In genomic region chr6:34638834-34639736, GRCh38 we compare ENCODE assay signal across 10 cellular contexts. TPM values are rescaled to one million over a fixed set of nuclear protein-coding genes. Genes with fewer than 3 reads are reported as not detected.
A peak's percentile ranks its signal among the peaks of the same experiment; 100 is the strongest.
DNase-seq lines count a peak whose midpoint lies in the region; ATAC-seq and TF ChIP-seq lines count a peak whose summit lies in the region.
"Had no signal": no experiment of that assay in that cellular context is flagged by ENCODE, and none has a peak within 500 bp of the region (broad histone marks: within the 10 kb centered on the region; RNA-seq: fewer than 3 reads in every experiment).

No MANE protein-coding gene starts in this region.

- H3K4me1 Mint-ChIP-seq in natural killer cell treated with Interleukin-12 subunit alpha and Interleukin-12 subunit beta and Interleukin-15 and Interleukin-18, amount 100 ng/mL, for 72 hours (ENCODE audit: low read depth in 2 of 2): peaks cover 14 to 21% of the 10 kb centered on the region in 2 donors
- peaks cover 12% of the 10 kb centered on the region for H3K4me1 Mint-ChIP-seq in activated T-helper 2 cell treated with anti-CD3 and anti-CD28 coated beads, Interferon-gamma antibody, Interleukin-2, Interleukin-4, amounts not matched to agents 10 μg/mL and 5 μg/mL and 100 μg/mL, durations not matched to agents 14 hours and 24 hours and 36 hours (ENCODE audit: low read depth)

- no peaks in the 10 kb centered on the region for H3K27me3 Mint-ChIP-seq in natural killer cell treated with Interleukin-12 subunit alpha and Interleukin-12 subunit beta and Interleukin-15 and Interleukin-18, amount 100 ng/mL, for 72 hours
- no peaks in the 10 kb centered on the region for H3K27me3 Mint-ChIP-seq in activated T-helper 2 cell treated with anti-CD3 and anti-CD28 coated beads, Interferon-gamma antibody, Interleukin-2, Interleukin-4, amounts not matched to agents 10 μg/mL and 5 μg/mL and 100 μg/mL, durations not matched to agents 14 hours and 24 hours and 36 hours (ENCODE audit: low read depth)

- no peaks in the 10 kb centered on the region for H3K9me3 Mint-ChIP-seq in natural killer cell treated with Interleukin-12 subunit alpha and Interleukin-12 subunit beta and Interleukin-15 and Interleukin-18, amount 100 ng/mL, for 72 hours
- H3K9me3 Mint-ChIP-seq in activated T-helper 2 cell treated with anti-CD3 and anti-CD28 coated beads, Interferon-gamma antibody, Interleukin-2, Interleukin-4, amounts not matched to agents 10 μg/mL and 5 μg/mL and 100 μg/mL, durations not matched to agents 14 hours and 24 hours and 36 hours: no peaks in the 10 kb centered on the region

- H3K4me3 Mint-ChIP-seq in natural killer cell treated with Interleukin-12 subunit alpha and Interleukin-12 subunit beta and Interleukin-15 and Interleukin-18, amount 100 ng/mL, for 72 hours: peak overlapping the region; percentile 15
- H3K4me3 Mint-ChIP-seq in activated T-helper 2 cell treated with anti-CD3 and anti-CD28 coated beads, Interferon-gamma antibody, Interleukin-2, Interleukin-4, amounts not matched to agents 10 μg/mL and 5 μg/mL and 100 μg/mL, durations not matched to agents 14 hours and 24 hours and 36 hours (ENCODE audit: low read depth): no peak overlapping the region

- H3K4me1 ChIP-seq in foreskin keratinocyte: no peaks in the 10 kb centered on the region
- H3K4me1 ChIP-seq: transverse colon had no signal

- no peaks in the 10 kb centered on the region for H3K27me3 ChIP-seq in foreskin keratinocyte
- H3K27me3 ChIP-seq: transverse colon had no signal

- H3K27ac Mint-ChIP-seq in natural killer cell treated with Interleukin-12 subunit alpha and Interleukin-12 subunit beta and Interleukin-15 and Interleukin-18, amount 100 ng/mL, for 72 hours: peak overlapping the region; percentile 10 to 47
- H3K27ac Mint-ChIP-seq in activated T-helper 2 cell treated with anti-CD3 and anti-CD28 coated beads, Interferon-gamma antibody, Interleukin-2, Interleukin-4, amounts not matched to agents 10 μg/mL and 5 μg/mL and 100 μg/mL, durations not matched to agents 14 hours and 24 hours and 36 hours: no peak overlapping the region

- no peak overlapping the region for H3K27ac ChIP-seq in foreskin keratinocyte
- H3K27ac ChIP-seq: skin epidermis, transverse colon had no signal

- DNase-seq in natural killer cell treated with Interleukin-12 subunit alpha and Interleukin-12 subunit beta and Interleukin-15 and Interleukin-18, amount 100 ng/mL, for 72 hours (ENCODE audit: low spot score): no peak
- no peak for DNase-seq in OCI-M2 (lab: John Stamatoyannopoulos, UW; ENCODE audit: unreplicated experiment)
- DNase-seq in activated T-helper 2 cell treated with anti-CD3 and anti-CD28 coated beads, Interferon-gamma antibody, Interleukin-2, Interleukin-4, amounts not matched to agents 10 μg/mL and 5 μg/mL and 100 μg/mL, durations not matched to agents 14 hours and 24 hours and 36 hours (ENCODE audit: low spot score): no peak
- DNase-seq in foreskin keratinocyte: no peak
- DNase-seq: transverse colon had no signal

- H3K36me3 Mint-ChIP-seq in natural killer cell treated with Interleukin-12 subunit alpha and Interleukin-12 subunit beta and Interleukin-15 and Interleukin-18, amount 100 ng/mL, for 72 hours: no peaks in the 10 kb centered on the region
- peaks cover 29% of the 10 kb centered on the region for H3K36me3 Mint-ChIP-seq in activated T-helper 2 cell treated with anti-CD3 and anti-CD28 coated beads, Interferon-gamma antibody, Interleukin-2, Interleukin-4, amounts not matched to agents 10 μg/mL and 5 μg/mL and 100 μg/mL, durations not matched to agents 14 hours and 24 hours and 36 hours (ENCODE audit: low read depth)

- peak; percentile 75 for ATAC-seq in GM18868 (IDR thresholded peaks at IDR 0.05; ENCODE audit: unreplicated experiment)
- peak; percentile 74 for ATAC-seq in GM21737 (IDR thresholded peaks at IDR 0.05; ENCODE audit: unreplicated experiment)
- ATAC-seq in HG03571 (IDR thresholded peaks at IDR 0.05; ENCODE audit: unreplicated experiment): peak; percentile 59
- ATAC-seq in natural killer cell treated with Interleukin-12 subunit alpha and Interleukin-12 subunit beta and Interleukin-15 and Interleukin-18, amount 100 ng/mL, for 72 hours: peak; percentile 52 to 82
- ATAC-seq in GM19455 (IDR thresholded peaks at IDR 0.05; ENCODE audit: unreplicated experiment): no peak
- no peak for ATAC-seq in foreskin keratinocyte

- intact Hi-C loops in activated T-helper 2 cell treated with anti-CD3 and anti-CD28 coated beads, Interferon-gamma antibody, Interleukin-2, Interleukin-4, amounts not matched to agents 10 μg/mL and 5 μg/mL and 100 μg/mL, durations not matched to agents 14 hours and 24 hours and 36 hours (cut with micrococcal nuclease): no loop called here

- no peak for TF ChIP-seq CTCF in foreskin keratinocyte (conservative IDR thresholded peaks at IDR 0.05)

RNA-seq across cellular contexts. Expression of gene ILRUN, which starts 57.5 kb away (rescaled TPM):
- 10 to 100 TPM; 68.1 to 70.0 TPM for total RNA-seq in natural killer cell treated with Interleukin-12 subunit alpha and Interleukin-12 subunit beta and Interleukin-15 and Interleukin-18, amount 100 ng/mL, for 72 hours
- 68.7 and 72.9 TPM in 2 replicates for total RNA-seq in activated T-helper 2 cell treated with anti-CD3 and anti-CD28 coated beads, Interferon-gamma antibody, Interleukin-2, Interleukin-4, amounts not matched to agents 10 μg/mL and 5 μg/mL and 100 μg/mL, durations not matched to agents 14 hours and 24 hours and 36 hours
- 64.5 and 64.9 TPM in 2 replicates for total RNA-seq in foreskin keratinocyte
- polyA plus RNA-seq in foreskin keratinocyte: 41.3 and 45.0 TPM in 2 replicates

Comparison
In these comparisons a context has a peak if more than half of its experiments do, and no peak if none do; other contexts are left out.
1. ATAC-seq: peak in GM18868 (single experiment), GM21737 (single experiment), HG03571 (single experiment) and natural killer cell treated with Interleukin-12 subunit alpha and Interleukin-12 subunit beta and Interleukin-15 and Interleukin-18, amount 100 ng/mL, for 72 hours (2 of 2); none in GM19455 (single experiment) and foreskin keratinocyte (single experiment).